Comparison of ENCODE assay signal across 1 cellular context in the genomic region with DNA sequence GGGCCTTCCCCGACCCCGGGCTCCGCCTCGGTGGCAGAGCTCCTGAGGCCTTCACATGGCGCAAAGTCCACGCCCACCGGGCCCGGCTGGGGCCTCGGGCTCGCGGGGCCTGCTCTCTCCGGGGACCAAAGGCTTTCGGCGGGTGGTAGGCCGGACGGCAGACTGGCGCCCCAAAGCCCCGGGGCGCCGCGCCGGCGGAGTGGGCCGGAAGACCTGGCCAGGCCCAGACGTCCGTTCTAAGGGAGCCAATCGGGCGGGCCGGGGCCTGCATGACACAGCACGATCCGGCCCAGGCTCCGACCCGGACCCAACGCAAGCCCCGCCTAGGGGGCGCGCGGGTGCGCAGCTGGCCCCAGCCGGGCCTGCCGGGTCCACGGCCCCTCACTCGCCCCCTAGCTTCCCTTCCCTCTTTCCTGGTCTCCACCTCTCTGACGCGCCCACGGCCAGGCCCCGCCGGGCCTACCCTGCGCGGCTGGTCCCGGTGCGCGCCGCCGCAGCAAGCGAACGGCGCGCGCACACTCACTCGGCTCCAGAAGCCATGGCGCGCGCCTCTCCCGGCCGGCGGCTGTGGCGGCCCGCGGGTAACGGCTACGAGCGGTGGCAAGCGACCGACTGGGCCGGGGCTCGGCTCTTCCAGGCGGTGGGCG.
TF ChIP-seq lines count a peak whose summit lies in the region.

No MANE protein-coding gene starts in this region.

TF ChIP-seq in HepG2, 621 proteins besides CTCF, POLR2A, EP300 and RAD21 (continued from another document and continues in another):
- TF ChIP-seq MYNN (CRISPR knock-in tag; IDR thresholded peaks at IDR 0.05; ENCODE audit: low read depth) = no peak
- TF ChIP-seq ZNF3 (CRISPR knock-in tag; IDR thresholded peaks at IDR 0.05) = no peak; the same call in 1 of the 2 replicates
- peak; percentile 52; the same call in 1 of the 2 replicates for TF ChIP-seq TGIF2 (CRISPR knock-in tag; IDR thresholded peaks at IDR 0.05)
- TF ChIP-seq, protein P1, sequence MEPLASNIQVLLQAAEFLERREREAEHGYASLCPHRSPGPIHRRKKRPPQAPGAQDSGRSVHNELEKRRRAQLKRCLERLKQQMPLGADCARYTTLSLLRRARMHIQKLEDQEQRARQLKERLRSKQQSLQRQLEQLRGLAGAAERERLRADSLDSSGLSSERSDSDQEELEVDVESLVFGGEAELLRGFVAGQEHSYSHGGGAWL (CRISPR knock-in tag; IDR thresholded peaks at IDR 0.05) = 0 out of 2 replicates have a peak, but pooled peaks have one; percentile 47
- TF ChIP-seq ZNF367 (CRISPR knock-in tag; IDR thresholded peaks at IDR 0.05; ENCODE audit: borderline replicate concordance) = no peak
- peak; percentile 50; the same call in 1 of the 2 replicates for TF ChIP-seq ZNF121 (CRISPR knock-in tag; IDR thresholded peaks at IDR 0.05)
- TF ChIP-seq, protein P2, sequence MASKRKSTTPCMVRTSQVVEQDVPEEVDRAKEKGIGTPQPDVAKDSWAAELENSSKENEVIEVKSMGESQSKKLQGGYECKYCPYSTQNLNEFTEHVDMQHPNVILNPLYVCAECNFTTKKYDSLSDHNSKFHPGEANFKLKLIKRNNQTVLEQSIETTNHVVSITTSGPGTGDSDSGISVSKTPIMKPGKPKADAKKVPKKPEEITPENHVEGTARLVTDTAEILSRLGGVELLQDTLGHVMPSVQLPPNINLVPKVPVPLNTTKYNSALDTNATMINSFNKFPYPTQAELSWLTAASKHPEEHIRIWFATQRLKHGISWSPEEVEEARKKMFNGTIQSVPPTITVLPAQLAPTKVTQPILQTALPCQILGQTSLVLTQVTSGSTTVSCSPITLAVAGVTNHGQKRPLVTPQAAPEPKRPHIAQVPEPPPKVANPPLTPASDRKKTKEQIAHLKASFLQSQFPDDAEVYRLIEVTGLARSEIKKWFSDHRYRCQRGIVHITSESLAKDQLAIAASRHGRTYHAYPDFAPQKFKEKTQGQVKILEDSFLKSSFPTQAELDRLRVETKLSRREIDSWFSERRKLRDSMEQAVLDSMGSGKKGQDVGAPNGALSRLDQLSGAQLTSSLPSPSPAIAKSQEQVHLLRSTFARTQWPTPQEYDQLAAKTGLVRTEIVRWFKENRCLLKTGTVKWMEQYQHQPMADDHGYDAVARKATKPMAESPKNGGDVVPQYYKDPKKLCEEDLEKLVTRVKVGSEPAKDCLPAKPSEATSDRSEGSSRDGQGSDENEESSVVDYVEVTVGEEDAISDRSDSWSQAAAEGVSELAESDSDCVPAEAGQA (IDR thresholded peaks at IDR 0.05; ENCODE audit: low read depth) = no peak
- TF ChIP-seq, protein P2 (CRISPR knock-in tag; IDR thresholded peaks at IDR 0.05; ENCODE audit: borderline replicate concordance) = 0 out of 2 replicates have a peak, but pooled peaks have one; percentile 9
- TF ChIP-seq, protein P3, sequence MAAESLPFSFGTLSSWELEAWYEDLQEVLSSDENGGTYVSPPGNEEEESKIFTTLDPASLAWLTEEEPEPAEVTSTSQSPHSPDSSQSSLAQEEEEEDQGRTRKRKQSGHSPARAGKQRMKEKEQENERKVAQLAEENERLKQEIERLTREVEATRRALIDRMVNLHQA (CRISPR knock-in tag; IDR thresholded peaks at IDR 0.05) = no peak
- TF ChIP-seq ZNF709 (CRISPR knock-in tag; IDR thresholded peaks at IDR 0.05) = no peak
- TF ChIP-seq, protein P4, sequence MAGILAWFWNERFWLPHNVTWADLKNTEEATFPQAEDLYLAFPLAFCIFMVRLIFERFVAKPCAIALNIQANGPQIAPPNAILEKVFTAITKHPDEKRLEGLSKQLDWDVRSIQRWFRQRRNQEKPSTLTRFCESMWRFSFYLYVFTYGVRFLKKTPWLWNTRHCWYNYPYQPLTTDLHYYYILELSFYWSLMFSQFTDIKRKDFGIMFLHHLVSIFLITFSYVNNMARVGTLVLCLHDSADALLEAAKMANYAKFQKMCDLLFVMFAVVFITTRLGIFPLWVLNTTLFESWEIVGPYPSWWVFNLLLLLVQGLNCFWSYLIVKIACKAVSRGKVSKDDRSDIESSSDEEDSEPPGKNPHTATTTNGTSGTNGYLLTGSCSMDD (CRISPR knock-in tag; IDR thresholded peaks at IDR 0.05) = no peak
- TF ChIP-seq, protein P5, sequence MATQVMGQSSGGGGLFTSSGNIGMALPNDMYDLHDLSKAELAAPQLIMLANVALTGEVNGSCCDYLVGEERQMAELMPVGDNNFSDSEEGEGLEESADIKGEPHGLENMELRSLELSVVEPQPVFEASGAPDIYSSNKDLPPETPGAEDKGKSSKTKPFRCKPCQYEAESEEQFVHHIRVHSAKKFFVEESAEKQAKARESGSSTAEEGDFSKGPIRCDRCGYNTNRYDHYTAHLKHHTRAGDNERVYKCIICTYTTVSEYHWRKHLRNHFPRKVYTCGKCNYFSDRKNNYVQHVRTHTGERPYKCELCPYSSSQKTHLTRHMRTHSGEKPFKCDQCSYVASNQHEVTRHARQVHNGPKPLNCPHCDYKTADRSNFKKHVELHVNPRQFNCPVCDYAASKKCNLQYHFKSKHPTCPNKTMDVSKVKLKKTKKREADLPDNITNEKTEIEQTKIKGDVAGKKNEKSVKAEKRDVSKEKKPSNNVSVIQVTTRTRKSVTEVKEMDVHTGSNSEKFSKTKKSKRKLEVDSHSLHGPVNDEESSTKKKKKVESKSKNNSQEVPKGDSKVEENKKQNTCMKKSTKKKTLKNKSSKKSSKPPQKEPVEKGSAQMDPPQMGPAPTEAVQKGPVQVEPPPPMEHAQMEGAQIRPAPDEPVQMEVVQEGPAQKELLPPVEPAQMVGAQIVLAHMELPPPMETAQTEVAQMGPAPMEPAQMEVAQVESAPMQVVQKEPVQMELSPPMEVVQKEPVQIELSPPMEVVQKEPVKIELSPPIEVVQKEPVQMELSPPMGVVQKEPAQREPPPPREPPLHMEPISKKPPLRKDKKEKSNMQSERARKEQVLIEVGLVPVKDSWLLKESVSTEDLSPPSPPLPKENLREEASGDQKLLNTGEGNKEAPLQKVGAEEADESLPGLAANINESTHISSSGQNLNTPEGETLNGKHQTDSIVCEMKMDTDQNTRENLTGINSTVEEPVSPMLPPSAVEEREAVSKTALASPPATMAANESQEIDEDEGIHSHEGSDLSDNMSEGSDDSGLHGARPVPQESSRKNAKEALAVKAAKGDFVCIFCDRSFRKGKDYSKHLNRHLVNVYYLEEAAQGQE (IDR thresholded peaks at IDR 0.05; ENCODE audit: borderline replicate concordance in 1 of 2, low read depth in 1 of 2, low read length in 2 of 2) = peak in 1 of 2 experiments; percentile 48; a peak in 1 of 4 replicates
- TF ChIP-seq KDM5A (IDR thresholded peaks at IDR 0.05; ENCODE audit: borderline replicate concordance, low read length) = no peak
- TF ChIP-seq NR1H2 (CRISPR knock-in tag; IDR thresholded peaks at IDR 0.05; ENCODE audit: borderline replicate concordance, low read depth) = peak; percentile 81; the same call in 1 of the 2 replicates
- no peak for TF ChIP-seq ZNF577 (CRISPR knock-in tag; IDR thresholded peaks at IDR 0.05; ENCODE audit: borderline replicate concordance, low read depth)
- peak; percentile 71 for TF ChIP-seq AGO1 (IDR thresholded peaks at IDR 0.05; ENCODE audit: low read depth, low read length, poor library complexity, severe bottlenecking)
- TF ChIP-seq ZNF34 (CRISPR knock-in tag; IDR thresholded peaks at IDR 0.05; ENCODE audit: borderline replicate concordance) = no peak
- no peak; the same call in 1 of the 2 replicates for TF ChIP-seq ZNF564 (CRISPR knock-in tag; IDR thresholded peaks at IDR 0.05)
- no peak for TF ChIP-seq HMG20A (CRISPR knock-in tag; IDR thresholded peaks at IDR 0.05; ENCODE audit: borderline replicate concordance)
- TF ChIP-seq CHD4 (IDR thresholded peaks at IDR 0.05; ENCODE audit: borderline replicate concordance, low read length) = no peak
- TF ChIP-seq, protein P6, sequence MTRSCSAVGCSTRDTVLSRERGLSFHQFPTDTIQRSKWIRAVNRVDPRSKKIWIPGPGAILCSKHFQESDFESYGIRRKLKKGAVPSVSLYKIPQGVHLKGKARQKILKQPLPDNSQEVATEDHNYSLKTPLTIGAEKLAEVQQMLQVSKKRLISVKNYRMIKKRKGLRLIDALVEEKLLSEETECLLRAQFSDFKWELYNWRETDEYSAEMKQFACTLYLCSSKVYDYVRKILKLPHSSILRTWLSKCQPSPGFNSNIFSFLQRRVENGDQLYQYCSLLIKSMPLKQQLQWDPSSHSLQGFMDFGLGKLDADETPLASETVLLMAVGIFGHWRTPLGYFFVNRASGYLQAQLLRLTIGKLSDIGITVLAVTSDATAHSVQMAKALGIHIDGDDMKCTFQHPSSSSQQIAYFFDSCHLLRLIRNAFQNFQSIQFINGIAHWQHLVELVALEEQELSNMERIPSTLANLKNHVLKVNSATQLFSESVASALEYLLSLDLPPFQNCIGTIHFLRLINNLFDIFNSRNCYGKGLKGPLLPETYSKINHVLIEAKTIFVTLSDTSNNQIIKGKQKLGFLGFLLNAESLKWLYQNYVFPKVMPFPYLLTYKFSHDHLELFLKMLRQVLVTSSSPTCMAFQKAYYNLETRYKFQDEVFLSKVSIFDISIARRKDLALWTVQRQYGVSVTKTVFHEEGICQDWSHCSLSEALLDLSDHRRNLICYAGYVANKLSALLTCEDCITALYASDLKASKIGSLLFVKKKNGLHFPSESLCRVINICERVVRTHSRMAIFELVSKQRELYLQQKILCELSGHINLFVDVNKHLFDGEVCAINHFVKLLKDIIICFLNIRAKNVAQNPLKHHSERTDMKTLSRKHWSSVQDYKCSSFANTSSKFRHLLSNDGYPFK (CRISPR knock-in tag; IDR thresholded peaks at IDR 0.05; ENCODE audit: borderline replicate concordance) = peak; percentile 33; the same call in 1 of the 2 replicates
- TF ChIP-seq, protein P7, sequence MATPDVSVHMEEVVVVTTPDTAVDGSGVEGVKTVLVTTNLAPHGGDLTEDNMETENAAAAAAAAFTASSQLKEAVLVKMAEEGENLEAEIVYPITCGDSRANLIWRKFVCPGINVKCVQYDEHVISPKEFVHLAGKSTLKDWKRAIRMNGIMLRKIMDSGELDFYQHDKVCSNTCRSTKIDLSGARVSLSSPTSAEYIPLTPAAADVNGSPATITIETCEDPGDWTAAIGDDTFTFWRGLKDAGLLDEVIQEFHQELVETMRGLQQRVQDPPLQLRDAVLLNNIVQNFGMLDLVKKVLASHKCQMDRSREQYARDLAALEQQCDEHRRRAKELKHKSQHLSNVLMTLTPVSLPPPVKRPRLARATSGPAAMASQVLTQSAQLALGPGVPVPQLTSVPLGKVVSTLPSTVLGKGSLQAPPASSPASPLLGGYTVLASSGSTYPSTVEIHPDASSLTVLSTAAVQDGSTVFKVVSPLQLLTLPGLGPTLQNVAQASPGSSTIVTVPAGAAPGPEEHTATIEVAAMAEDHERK (CRISPR knock-in tag; IDR thresholded peaks at IDR 0.05; ENCODE audit: low read depth) = no peak
- TF ChIP-seq ZSCAN9 (CRISPR knock-in tag; IDR thresholded peaks at IDR 0.05; ENCODE audit: borderline replicate concordance) = no peak
- TF ChIP-seq ZFP36L1 (CRISPR knock-in tag; IDR thresholded peaks at IDR 0.05) = 0 out of 2 replicates have a peak, but pooled peaks have one; percentile 16
- TF ChIP-seq ZSCAN20 (CRISPR knock-in tag; IDR thresholded peaks at IDR 0.05; ENCODE audit: borderline replicate concordance) = 0 out of 2 replicates have a peak, but pooled peaks have one; percentile 56
